23 cellular contexts compared by ENCODE assay signal in genomic region chr21:25944672-25945213, GRCh38.
DNase-seq lines count a peak whose midpoint lies in the region; ATAC-seq and TF ChIP-seq lines count a peak whose summit lies in the region.
"Had no signal": no experiment of that assay in that cellular context is flagged by ENCODE, and none has a peak within 500 bp of the region (broad histone marks: within the 10 kb centered on the region; RNA-seq: fewer than 3 reads in every experiment).

No MANE protein-coding gene starts in this region.

- TF ChIP-seq CTCF in glutamatergic neuron (IDR thresholded peaks at IDR 0.05; ENCODE audit: partially characterized antibody, unreplicated experiment) (no peak), GM20000 (IDR thresholded peaks at IDR 0.05; ENCODE audit: extremely low read depth, missing control alignments) (no peak)

- H3K4me3 Mint-ChIP-seq in glutamatergic neuron (ENCODE audit: unreplicated experiment) = no peak overlapping the region
- H3K4me3 Mint-ChIP-seq: activated CD4-positive, alpha-beta T cell treated with anti-CD3 and anti-CD28 coated beads for 36 hours; brain; CD8-positive, alpha-beta T cell; naive B cell; stimulated activated effector memory CD8-positive, alpha-beta T cell treated with anti-CD3 and anti-CD28 coated beads, Interleukin-12 subunit alpha, Interleukin-12 subunit beta, amount 100 ng/mL, for 72 hours had no signal

- H3K9me3 Mint-ChIP-seq in glutamatergic neuron (ENCODE audit: unreplicated experiment) = peaks cover 5% of the 10 kb centered on the region
- H3K9me3 Mint-ChIP-seq: CD8-positive, alpha-beta T cell; stimulated activated effector memory CD8-positive, alpha-beta T cell treated with anti-CD3 and anti-CD28 coated beads, Interleukin-12 subunit alpha, Interleukin-12 subunit beta, amount 100 ng/mL, for 72 hours had no signal

- peak; percentile 72 for ATAC-seq in sciatic nerve
- ATAC-seq: activated CD4-positive, alpha-beta T cell treated with anti-CD3 and anti-CD28 coated beads for 36 hours; CD8-positive, alpha-beta T cell; stimulated activated effector memory CD8-positive, alpha-beta T cell treated with anti-CD3 and anti-CD28 coated beads, Interleukin-12 subunit alpha, Interleukin-12 subunit beta, amount 100 ng/mL, for 72 hours had no signal

- H3K36me3 Mint-ChIP-seq in glutamatergic neuron (ENCODE audit: unreplicated experiment) = peaks cover 21% of the 10 kb centered on the region
- H3K36me3 Mint-ChIP-seq: naive B cell; stimulated activated effector memory CD8-positive, alpha-beta T cell treated with anti-CD3 and anti-CD28 coated beads, Interleukin-12 subunit alpha, Interleukin-12 subunit beta, amount 100 ng/mL, for 72 hours had no signal

- peaks cover 6% of the 10 kb centered on the region for H3K4me1 Mint-ChIP-seq in glutamatergic neuron (ENCODE audit: low read depth, unreplicated experiment)
- H3K4me1 Mint-ChIP-seq: activated CD4-positive, alpha-beta T cell treated with anti-CD3 and anti-CD28 coated beads for 36 hours; naive B cell; stimulated activated effector memory CD8-positive, alpha-beta T cell treated with anti-CD3 and anti-CD28 coated beads, Interleukin-12 subunit alpha, Interleukin-12 subunit beta, amount 100 ng/mL, for 72 hours had no signal

- intact Hi-C loops in sciatic nerve (cut with DNase I) = no loop called here

- peaks cover 2% of the 10 kb centered on the region for H3K27me3 Mint-ChIP-seq in glutamatergic neuron (ENCODE audit: unreplicated experiment)
- H3K27me3 Mint-ChIP-seq: activated CD4-positive, alpha-beta T cell treated with anti-CD3 and anti-CD28 coated beads for 36 hours; brain; naive B cell had no signal

- peak overlapping the region; percentile 4 for H3K27ac Mint-ChIP-seq in glutamatergic neuron (ENCODE audit: unreplicated experiment)
- H3K27ac Mint-ChIP-seq: activated CD4-positive, alpha-beta T cell treated with anti-CD3 and anti-CD28 coated beads for 36 hours; CD8-positive, alpha-beta T cell; naive B cell; stimulated activated effector memory CD8-positive, alpha-beta T cell treated with anti-CD3 and anti-CD28 coated beads, Interleukin-12 subunit alpha, Interleukin-12 subunit beta, amount 100 ng/mL, for 72 hours had no signal

- DNase-seq in GM03348 (ENCODE audit: low spot score) (peak; percentile 29), RPMI7951 (ENCODE audit: low read depth) (peak; percentile 32), glutamatergic neuron (no peak), sciatic nerve (ENCODE audit: low spot score) (no peak), GM20000 (ENCODE audit: low spot score) (no peak)
- no peak for DNase-seq in stimulated activated CD4-positive, alpha-beta T cell treated with anti-CD3 and anti-CD28 coated beads, Interleukin-4, amount 100 ng/mL, for 1 hour
- no peak for DNase-seq in activated T-cell treated with anti-CD3 and anti-CD28 coated beads, Interleukin-2, amount 50 U/mL, for 48 hours
- DNase-seq: activated CD4-positive, alpha-beta T cell treated with anti-CD3 and anti-CD28 coated beads for 36 hours; activated CD8-positive, alpha-beta memory T cell treated with anti-CD3 and anti-CD28 coated beads for 24 hours; activated naive CD4-positive, alpha-beta T cell; activated T-cell treated with anti-CD3 and anti-CD28 coated beads, Interleukin-2, amount 50 U/mL, for 1 hour; CD8-positive, alpha-beta T cell; DMS53; GF-D8; Kasumi-1; mesendoderm; naive B cell; NCI-H187; occipital lobe; testis; uterus had no signal

Comparison
In these comparisons a context has a peak if more than half of its experiments do, and no peak if none do; other contexts are left out.
1. DNase-seq: peak in GM03348 (single experiment) and RPMI7951 (single experiment); none in glutamatergic neuron (single experiment), sciatic nerve (single experiment), stimulated activated CD4-positive, alpha-beta T cell treated with anti-CD3 and anti-CD28 coated beads, Interleukin-4, amount 100 ng/mL, for 1 hour (single experiment), activated T-cell treated with anti-CD3 and anti-CD28 coated beads, Interleukin-2, amount 50 U/mL, for 48 hours (0 of 2) and GM20000 (single experiment).